ENCODE assay signal across 15 cellular contexts in genomic region chr1:64975740-64976139, GRCh38. TPM values are rescaled to one million over a fixed set of nuclear protein-coding genes. Genes with fewer than 3 reads are reported as not detected.
A peak's percentile ranks its signal among the peaks of the same experiment; 100 is the strongest.
DNase-seq lines count a peak whose midpoint lies in the region; ATAC-seq and TF ChIP-seq lines count a peak whose summit lies in the region.
"Had no signal": no experiment of that assay in that cellular context is flagged by ENCODE, and none has a peak within 500 bp of the region (broad histone marks: within the 10 kb centered on the region; RNA-seq: fewer than 3 reads in every experiment).

No MANE protein-coding gene starts in this region.

- TF ChIP-seq CTCF in neural progenitor cell (IDR thresholded peaks at IDR 0.05): no peak
- no peak for TF ChIP-seq CTCF in vagina (IDR thresholded peaks at IDR 0.05)
- TF ChIP-seq CTCF in mesothelial cell of epicardium (IDR thresholded peaks at IDR 0.05; ENCODE audit: unreplicated experiment): no peak

- no peak overlapping the region for H3K27ac ChIP-seq in neural progenitor cell
- H3K27ac ChIP-seq in vagina: no peak overlapping the region

- no peaks in the 10 kb centered on the region for H3K27me3 ChIP-seq in neural progenitor cell
- H3K27me3 ChIP-seq in vagina: no peaks in the 10 kb centered on the region

- H3K79me2 ChIP-seq in neural progenitor cell (ENCODE audit: low read depth): no peaks in the 10 kb centered on the region

- H3K36me3 ChIP-seq in neural progenitor cell (no peaks in the 10 kb centered on the region), vagina (no peaks in the 10 kb centered on the region)

- ATAC-seq in HG03442 (IDR thresholded peaks at IDR 0.05; ENCODE audit: unreplicated experiment) (no peak), GM21737 (IDR thresholded peaks at IDR 0.05; ENCODE audit: unreplicated experiment) (no peak)
- ATAC-seq: HCT116 had no signal

- intact Hi-C loops in vagina (cut with DNase I): no loop called here

- H3K9me3 ChIP-seq in neural progenitor cell (ENCODE audit: low read depth) (no peaks in the 10 kb centered on the region), vagina (no peaks in the 10 kb centered on the region)

- no peak overlapping the region for H2AFZ ChIP-seq in neural progenitor cell (replicated peaks)

- no peak overlapping the region for H3K4me3 Mint-ChIP-seq in neural progenitor cell
- H3K4me3 Mint-ChIP-seq in mesothelial cell of epicardium: no peak overlapping the region
- H3K4me3 Mint-ChIP-seq: B cell; CD4-positive, alpha-beta T cell had no signal

- no peaks in the 10 kb centered on the region for H3K36me3 Mint-ChIP-seq in neural progenitor cell
- no peaks in the 10 kb centered on the region for H3K36me3 Mint-ChIP-seq in mesothelial cell of epicardium

- no peaks in the 10 kb centered on the region for H4K20me1 ChIP-seq in neural progenitor cell (ENCODE audit: low read depth)

- no peak overlapping the region for H3K27ac Mint-ChIP-seq in neural progenitor cell
- H3K27ac Mint-ChIP-seq in mesothelial cell of epicardium: no peak overlapping the region
- H3K27ac Mint-ChIP-seq: B cell; CD4-positive, alpha-beta T cell had no signal

- no peaks in the 10 kb centered on the region for H3K9me3 Mint-ChIP-seq in neural progenitor cell
- no peaks in the 10 kb centered on the region for H3K9me3 Mint-ChIP-seq in mesothelial cell of epicardium
- H3K9me3 Mint-ChIP-seq: CD4-positive, alpha-beta T cell had no signal

- no peak overlapping the region for H3K4me2 ChIP-seq in neural progenitor cell

- no peak for TF ChIP-seq POLR2A in vagina (IDR thresholded peaks at IDR 0.05)

- DNase-seq in Ammon's horn (ENCODE audit: low spot score) (peak; percentile 39), SW480 (ENCODE audit: low spot score) (peak; percentile 36), globus pallidus (ENCODE audit: low spot score) (peak; percentile 56), neural progenitor cell (ENCODE audit: low spot score) (peak; percentile 12), vagina (ENCODE audit: extremely low spot score in 2 of 2) (no peak), mesothelial cell of epicardium (ENCODE audit: low spot score in 2 of 2, unreplicated experiment in 2 of 2) (no peak)
- DNase-seq: ACHN; Calu3; CD4-positive, alpha-beta T cell; DMS 273 treated with DMSO at 0.1 percent for 48 hours had no signal

- H3K4me1 ChIP-seq in neural progenitor cell (peaks cover 2% of the 10 kb centered on the region), vagina (no peaks in the 10 kb centered on the region)

- H3K9ac ChIP-seq in neural progenitor cell: no peak overlapping the region

- H3K4me3 ChIP-seq in neural progenitor cell: no peak overlapping the region
- no peak overlapping the region for H3K4me3 ChIP-seq in vagina
- H3K4me3 ChIP-seq: GM12878 had no signal

- peaks cover 3% of the 10 kb centered on the region for H3K27me3 Mint-ChIP-seq in neural progenitor cell (ENCODE audit: insufficient read depth, low read depth)
- H3K27me3 Mint-ChIP-seq in mesothelial cell of epicardium (ENCODE audit: low read depth): no peaks in the 10 kb centered on the region
- H3K27me3 Mint-ChIP-seq: B cell; CD4-positive, alpha-beta T cell had no signal

- H3K4me1 Mint-ChIP-seq in neural progenitor cell: peaks cover 11% of the 10 kb centered on the region
- no peaks in the 10 kb centered on the region for H3K4me1 Mint-ChIP-seq in mesothelial cell of epicardium
- H3K4me1 Mint-ChIP-seq: B cell had no signal

- H3F3A ChIP-seq in neural progenitor cell (ENCODE audit: low read depth): peaks cover 4% of the 10 kb centered on the region

RNA-seq across cellular contexts. Expression of gene JAK1, which starts 9.4 kb away (rescaled TPM):
- 5.0 and 6.5 TPM in 2 replicates for total RNA-seq in neural progenitor cell (ENCODE audit: low replicate concordance)
- total RNA-seq in vagina: 93.3 TPM
- total RNA-seq in mesothelial cell of epicardium: 62.0 to 65.1 TPM (median 63.2 TPM) in 3 replicates

Comparison
In these comparisons a context has a peak if more than half of its experiments do, and no peak if none do; other contexts are left out.
1. DNase-seq: peak in Ammon's horn (single experiment), SW480 (single experiment), globus pallidus (single experiment) and neural progenitor cell (single experiment); none in vagina (0 of 2) and mesothelial cell of epicardium (0 of 2).